ENCODE assay signal across 9 cellular contexts in genomic region chr4:73573794-73574528, GRCh38. TPM values are rescaled to one million over a fixed set of nuclear protein-coding genes. Genes with fewer than 3 reads are reported as not detected.
DNase-seq lines count a peak whose midpoint lies in the region; ATAC-seq, FAIRE-seq and TF ChIP-seq lines count a peak whose summit lies in the region.
"Had no signal": no experiment of that assay in that cellular context is flagged by ENCODE, and none has a peak within 500 bp of the region (broad histone marks: within the 10 kb centered on the region; RNA-seq: fewer than 3 reads in every experiment).

No MANE protein-coding gene starts in this region.

- no peak overlapping the region for H3K27ac Mint-ChIP-seq in activated naive CD4-positive, alpha-beta T cell treated with anti-CD3 and anti-CD28 coated beads, Interleukin-2, amount 10 ng/mL, durations not matched to agents 7 days and 5 days
- H3K27ac Mint-ChIP-seq in chondrocyte (ENCODE audit: unreplicated experiment): no peak overlapping the region
- H3K27ac Mint-ChIP-seq: naive thymus-derived CD8-positive, alpha-beta T cell had no signal

- peak; percentile 45 for DNase-seq in activated naive CD4-positive, alpha-beta T cell treated with anti-CD3 and anti-CD28 coated beads, Interleukin-2, amount 10 ng/mL, durations not matched to agents 7 days and 5 days
- no peak for DNase-seq in activated naive CD4-positive, alpha-beta T cell treated with Interleukin-2 at 50 U/mL for 16 hours
- peak; percentile 1 for DNase-seq in GOT3 (lab: John Stamatoyannopoulos, UW)
- peak; percentile 60 to 84 for DNase-seq in Kasumi-1 (lab: John Stamatoyannopoulos, UW)
- DNase-seq in OCI-M1 (lab: John Stamatoyannopoulos, UW): peak; percentile 82
- DNase-seq in chondrocyte (ENCODE audit: low spot score): no peak
- peak; percentile 79 for DNase-seq in HepG2 (ENCODE audit: low spot score)

- no peaks in the 10 kb centered on the region for H3K36me3 Mint-ChIP-seq in activated naive CD4-positive, alpha-beta T cell treated with anti-CD3 and anti-CD28 coated beads, Interleukin-2, amount 10 ng/mL, durations not matched to agents 7 days and 5 days
- no peaks in the 10 kb centered on the region for H3K36me3 Mint-ChIP-seq in chondrocyte (ENCODE audit: low read depth)
- H3K36me3 Mint-ChIP-seq: naive thymus-derived CD8-positive, alpha-beta T cell had no signal

- H3K9me3 ChIP-seq in HepG2 (ENCODE audit: low read length) (no peaks in the 10 kb centered on the region), thymus (ENCODE audit: control insufficient read depth) (peaks cover 2% of the 10 kb centered on the region)

- peak; percentile 76 for FAIRE-seq in HepG2 (lab: Jason Lieb, UNC)

- POLR2A ChIA-PET in HepG2 (lab: Yijun Ruan, JAX): no interaction called here

- intact Hi-C loops in HepG2 (cut with micrococcal nuclease; ENCODE audit: unreplicated experiment): loop anchor here (1.0 to 10.0 kb wide), 6 partner anchors 19 to 561 kb away; no protein-coding TSS in a partner anchor

- WGBS in HepG2 (ENCODE audit: low lambda C conversion rate): 63% methylated on average over 8 of the region's 8 CpGs
- WGBS in thymus: 68% methylated on average over 8 of the region's 8 CpGs

- H4K20me1 ChIP-seq in HepG2 (ENCODE audit: insufficient read depth, low read length): no peaks in the 10 kb centered on the region

- no peak for TF ChIP-seq EP300 in HepG2 (IDR thresholded peaks at IDR 0.05; ENCODE audit: low read depth in 2 of 2, low read length in 2 of 2)
- TF ChIP-seq EP300 in HepG2 (CRISPR knock-in tag; IDR thresholded peaks at IDR 0.05; ENCODE audit: borderline replicate concordance): no peak

- H3K4me3 ChIP-seq in HepG2 (replicated peaks in 1 of 3; ENCODE audit: insufficient read depth in 1 of 3, low read depth in 2 of 3, low read length in 3 of 3) (no peak overlapping the region), thymus (ENCODE audit: low read length) (no peak overlapping the region)

- BruUV-seq in HepG2 (replicated peaks; lab: Mats Ljungman, UMichigan): no TSS peak

- no peak overlapping the region for H3K27ac ChIP-seq in HepG2 (ENCODE audit: extremely low read length, insufficient read depth, low read length)
- H3K27ac ChIP-seq in thymus (ENCODE audit: low read depth): peak overlapping the region; percentile 47

- no peaks in the 10 kb centered on the region for H3K9me3 Mint-ChIP-seq in activated naive CD4-positive, alpha-beta T cell treated with anti-CD3 and anti-CD28 coated beads, Interleukin-2, amount 10 ng/mL, durations not matched to agents 7 days and 5 days
- H3K9me3 Mint-ChIP-seq in chondrocyte (ENCODE audit: low read depth): no peaks in the 10 kb centered on the region

- H3K27me3 ChIP-seq in HepG2 (ENCODE audit: control insufficient read depth in 1 of 2, insufficient read depth in 2 of 2, low read length in 2 of 2): no peaks in the 10 kb centered on the region
- no peaks in the 10 kb centered on the region for H3K27me3 ChIP-seq in thymus (ENCODE audit: control insufficient read depth, insufficient read depth)

- H3K4me1 ChIP-seq in HepG2 (ENCODE audit: insufficient read depth, low read length) (no peaks in the 10 kb centered on the region), thymus (ENCODE audit: control insufficient read depth, insufficient read depth, low read length) (peaks cover 5% of the 10 kb centered on the region)

- peak; percentile 84 for TF ChIP-seq CTCF in chondrocyte (IDR thresholded peaks at IDR 0.05)
- TF ChIP-seq CTCF in HepG2 (CRISPR knock-in tag; IDR thresholded peaks at IDR 0.05): peak; percentile 92

- peaks cover 4% of the 10 kb centered on the region for H3K27me3 Mint-ChIP-seq in activated naive CD4-positive, alpha-beta T cell treated with anti-CD3 and anti-CD28 coated beads, Interleukin-2, amount 10 ng/mL, durations not matched to agents 7 days and 5 days
- peaks cover 42% of the 10 kb centered on the region for H3K27me3 Mint-ChIP-seq in chondrocyte (ENCODE audit: low read depth)

- H3K4me2 ChIP-seq in HepG2 (ENCODE audit: low read depth, low read length): no peak overlapping the region

- CTCF ChIA-PET in activated naive CD4-positive, alpha-beta T cell treated with anti-CD3 and anti-CD28 coated beads, Interleukin-2, amount 10 ng/mL, durations not matched to agents 7 days and 5 days (lab: Charles Lee): interaction anchor here (0.6 to 1.4 kb wide), 4 partner anchors 39 to 559 kb away, joined by 3 to 9 read pairs (median 4); no protein-coding TSS in a partner anchor
- CTCF ChIA-PET in HepG2 (lab: Yijun Ruan, JAX; ENCODE audit: low intra/inter-chr PET ratio, low total read pairs): interaction anchor here (1.2 to 4.2 kb wide), 5 partner anchors 20 to 262 kb away, joined by 5 to 35 read pairs (median 7); no protein-coding TSS in a partner anchor

- H3K4me1 Mint-ChIP-seq in activated naive CD4-positive, alpha-beta T cell treated with anti-CD3 and anti-CD28 coated beads, Interleukin-2, amount 10 ng/mL, durations not matched to agents 7 days and 5 days: no peaks in the 10 kb centered on the region
- H3K4me1 Mint-ChIP-seq in chondrocyte (ENCODE audit: low read depth): peaks cover 2% of the 10 kb centered on the region

- no peak for TF ChIP-seq POLR2A in HepG2 (IDR thresholded peaks at IDR 0.05; ENCODE audit: insufficient read depth in 1 of 2, low read depth in 2 of 2, low read length in 2 of 2)

- TF ChIP-seq RAD21 in HepG2 (CRISPR knock-in tag; IDR thresholded peaks at IDR 0.05): peak; percentile 89

- in situ Hi-C loops in HepG2 (cut with HindIII; ENCODE audit: extremely low pct_ligation_motif_present, low pct_unique_long_range_greater_than_20kb): loop anchor here (25.0 kb wide), 1 partner anchor 112 kb away; no protein-coding TSS in a partner anchor

- H2AFZ ChIP-seq in HepG2 (ENCODE audit: low read length): no peak overlapping the region

- H3K36me3 ChIP-seq in HepG2 (replicated peaks in 1 of 2; ENCODE audit: control insufficient read depth in 1 of 2, insufficient read depth in 2 of 2, low read length in 2 of 2) (no peaks in the 10 kb centered on the region), thymus (ENCODE audit: control insufficient read depth, insufficient read depth) (no peaks in the 10 kb centered on the region)

- ATAC-seq in HepG2: peak; percentile 97
- ATAC-seq: naive thymus-derived CD8-positive, alpha-beta T cell had no signal

- no peak overlapping the region for H3K9ac ChIP-seq in HepG2 (ENCODE audit: insufficient read depth, low read depth, low read length)

- no peak overlapping the region for H3K4me3 Mint-ChIP-seq in activated naive CD4-positive, alpha-beta T cell treated with anti-CD3 and anti-CD28 coated beads, Interleukin-2, amount 10 ng/mL, durations not matched to agents 7 days and 5 days
- H3K4me3 Mint-ChIP-seq in chondrocyte (ENCODE audit: unreplicated experiment): no peak overlapping the region
- H3K4me3 Mint-ChIP-seq: naive thymus-derived CD8-positive, alpha-beta T cell had no signal

- no peaks in the 10 kb centered on the region for H3K79me2 ChIP-seq in HepG2 (ENCODE audit: insufficient read depth, low read length)

TF ChIP-seq in HepG2, 621 proteins besides CTCF, POLR2A, EP300 and RAD21 (continues in another document):
- TF ChIP-seq SIX4 (CRISPR knock-in tag; IDR thresholded peaks at IDR 0.05) (no peak), ZNF362 (CRISPR knock-in tag; IDR thresholded peaks at IDR 0.05; ENCODE audit: borderline replicate concordance) (peak; percentile 31; the same call in 1 of the 2 replicates), ATF7 (IDR thresholded peaks at IDR 0.05) (no peak), ATF7 (CRISPR knock-in tag; IDR thresholded peaks at IDR 0.05) (no peak), RARA (CRISPR knock-in tag; IDR thresholded peaks at IDR 0.05) (no peak), SMC3 (IDR thresholded peaks at IDR 0.05; ENCODE audit: low read length) (peak; percentile 97), DNMT1 (CRISPR knock-in tag; IDR thresholded peaks at IDR 0.05) (no peak), SMYD3 (CRISPR knock-in tag; IDR thresholded peaks at IDR 0.05) (no peak), CREBL2 (CRISPR knock-in tag; IDR thresholded peaks at IDR 0.05; ENCODE audit: borderline replicate concordance) (no peak)

RNA-seq across cellular contexts. Expression of gene RASSF6, which starts 46.3 kb away (rescaled TPM):
- total RNA-seq in chondrocyte: not detected in 3 replicates
- 0.11 and 0.42 TPM in 2 replicates for total RNA-seq in HepG2 (2016; rRNA removed; fragmentation: Illumina TruSeq; extraction: Trizol)
- not detected in 2 replicates for total RNA-seq in HepG2 (2016; cell fraction: cytosol; rRNA removed; fragmentation: Illumina TruSeq; extraction: Trizol; ENCODE audit: low read depth)
- 0.13 and 0.24 TPM in 2 replicates for total RNA-seq in HepG2 (2016; cell fraction: insoluble cytoplasmic fraction; rRNA removed; fragmentation: Illumina TruSeq; extraction: Trizol)
- total RNA-seq in HepG2 (2016; cell fraction: membrane; rRNA removed; fragmentation: Illumina TruSeq; extraction: Trizol): 0.06 TPM in 1 of 2 replicates, not detected in the other
- total RNA-seq in HepG2 (2016; cell fraction: nucleus; rRNA removed; fragmentation: Illumina TruSeq; extraction: Trizol): 0.09 and 0.25 TPM in 2 replicates
- polyA plus RNA-seq in HepG2 (2011; rRNA removed): 0.03 and 0.04 TPM in 2 replicates
- polyA plus RNA-seq in HepG2 (2011; cell fraction: cytosol; rRNA removed): 0.01 and 0.03 TPM in 2 replicates
- 0.03 and 0.06 TPM in 2 replicates for polyA plus RNA-seq in HepG2 (2011; cell fraction: nucleus; rRNA removed)
- polyA plus RNA-seq in HepG2 (2012): 0.03 TPM in 1 of 2 replicates, not detected in the other
- polyA plus RNA-seq in HepG2 (2016; cell fraction: cytosol; fragmentation: Illumina TruSeq; extraction: Trizol; ENCODE audit: low read depth): 0.25 TPM in 1 of 2 replicates, not detected in the other
- polyA plus RNA-seq in HepG2 (2016; cell fraction: insoluble cytoplasmic fraction; fragmentation: Illumina TruSeq; extraction: Trizol; ENCODE audit: low read depth): 0.23 and 0.33 TPM in 2 replicates
- 0.05 and 0.12 TPM in 2 replicates for polyA plus RNA-seq in HepG2 (2016; cell fraction: membrane; fragmentation: Illumina TruSeq; extraction: Trizol; ENCODE audit: low read depth)
- 0.25 and 0.49 TPM in 2 replicates for polyA plus RNA-seq in HepG2 (2016; cell fraction: nucleus; fragmentation: Illumina TruSeq; extraction: Trizol; ENCODE audit: insufficient read depth, low read depth)
- 0.07 and 0.10 TPM in 2 replicates for polyA minus RNA-seq in HepG2 (2011; rRNA and poly(A)+ RNA removed; ENCODE audit: low replicate concordance)
- polyA minus RNA-seq in HepG2 (2011; cell fraction: cytosol; rRNA and poly(A)+ RNA removed): not detected in 2 replicates
- polyA minus RNA-seq in HepG2 (2011; cell fraction: nucleus; rRNA and poly(A)+ RNA removed): 0.26 TPM in 1 of 2 replicates, not detected in the other
- polyA plus RNA-seq in thymus: 10.2 TPM
- total RNA-seq: naive thymus-derived CD8-positive, alpha-beta T cell had no signal
- polyA plus RNA-seq: naive thymus-derived CD8-positive, alpha-beta T cell had no signal

Comparison
In these comparisons a context has a peak if more than half of its experiments do, and no peak if none do; other contexts are left out.
1. DNase-seq: peak in activated naive CD4-positive, alpha-beta T cell treated with anti-CD3 and anti-CD28 coated beads, Interleukin-2, amount 10 ng/mL, durations not matched to agents 7 days and 5 days (single experiment), GOT3 (single experiment), Kasumi-1 (2 of 2), OCI-M1 (single experiment) and HepG2 (single experiment); none in activated naive CD4-positive, alpha-beta T cell treated with Interleukin-2 at 50 U/mL for 16 hours (single experiment) and chondrocyte (single experiment).